In genomic region chr12:122031342-122032216, GRCh38 we compare ENCODE assay signal across 8 cellular contexts. TPM values are rescaled to one million over a fixed set of nuclear protein-coding genes. Genes with fewer than 3 reads are reported as not detected.
DNase-seq lines count a peak whose midpoint lies in the region; ATAC-seq and TF ChIP-seq lines count a peak whose summit lies in the region.

No MANE protein-coding gene starts in this region.

- ATAC-seq in sciatic nerve (peak; percentile 62), HG03442 (IDR thresholded peaks at IDR 0.05; ENCODE audit: unreplicated experiment) (no peak)

- intact Hi-C loops in sciatic nerve (cut with DNase I): no loop called here

- H3K27me3 ChIP-seq in GM06990 (replicated peaks; ENCODE audit: control insufficient read depth, insufficient read depth, low read length): no peaks in the 10 kb centered on the region

- TF ChIP-seq CTCF in GM06990 (IDR thresholded peaks at IDR 0.05; ENCODE audit: insufficient read depth, low read length, poor library complexity, severe bottlenecking): peak; percentile 78

- DNase-seq in GM06990 (ENCODE audit: extremely low read depth, insufficient read length) (no peak), NCI-H69 (lab: John Stamatoyannopoulos, UW) (peak; percentile 49), activated T-helper 1 cell treated with Interleukin-2 at 50 U/mL for 16 hours (ENCODE audit: low read depth) (peak; percentile 12), germinal center (ENCODE audit: low spot score) (peak; percentile 48), sciatic nerve (ENCODE audit: low spot score) (peak; percentile 67), NCI-H226 (no peak), AML-193 (lab: John Stamatoyannopoulos, UW) (no peak)

- H3K4me3 ChIP-seq in GM06990 (replicated peaks; ENCODE audit: low read depth, low read length): no peak overlapping the region

- H3K36me3 ChIP-seq in GM06990 (ENCODE audit: control insufficient read depth, insufficient read depth, low read length): no peaks in the 10 kb centered on the region; the same call in 1 of the 2 replicates

RNA-seq across cellular contexts. Expression of gene BCL7A, which starts 9.9 kb away (rescaled TPM):
- total RNA-seq in sciatic nerve: 5.8 TPM

RNA-seq across cellular contexts. Expression of gene MLXIP, which starts 47.0 kb away (rescaled TPM):
- 44.2 TPM for total RNA-seq in sciatic nerve

Comparison
In these comparisons a context has a peak if more than half of its experiments do, and no peak if none do; other contexts are left out.
1. DNase-seq: peak in NCI-H69 (single experiment), activated T-helper 1 cell treated with Interleukin-2 at 50 U/mL for 16 hours (single experiment), germinal center (single experiment) and sciatic nerve (single experiment); none in GM06990 (single experiment), NCI-H226 (single experiment) and AML-193 (0 of 2).